13 cellular contexts compared by ENCODE assay signal in genomic region chrX:9562851-9563250, GRCh38.
DNase-seq lines count a peak whose midpoint lies in the region; ATAC-seq and TF ChIP-seq lines count a peak whose summit lies in the region.
"Had no signal": no experiment of that assay in that cellular context is flagged by ENCODE, and none has a peak within 500 bp of the region (broad histone marks: within the 10 kb centered on the region; RNA-seq: fewer than 3 reads in every experiment).

No MANE protein-coding gene starts in this region.

- 52% methylated on average over 8 of the region's 8 CpGs for WGBS in esophagus muscularis mucosa

- in situ Hi-C loops in Panc1 (cut with HindIII; ENCODE audit: low pct_unique_long_range_greater_than_20kb, low sequenced_read_pairs): no loop called here

- TF ChIP-seq CTCF in Panc1 (IDR thresholded peaks at IDR 0.05) (no peak), esophagus muscularis mucosa (IDR thresholded peaks at IDR 0.05) (no peak)

- no peak overlapping the region for H3K4me3 ChIP-seq in Panc1 (ENCODE audit: low read depth in 2 of 2, low read length in 2 of 2)
- no peak overlapping the region for H3K4me3 ChIP-seq in esophagus muscularis mucosa

- H3K4me1 ChIP-seq in Panc1 (ENCODE audit: control insufficient read depth, insufficient read depth, low read length) (peaks cover 5% of the 10 kb centered on the region), esophagus muscularis mucosa (peaks cover 12 to 46% (median 31%) of the 10 kb centered on the region in 4 donors)

- POLR2A ChIA-PET in Panc1 (lab: Charles Lee): no interaction called here

- H3K27me3 ChIP-seq in Panc1 (ENCODE audit: control insufficient read depth, insufficient read depth, low read length): no peaks in the 10 kb centered on the region
- no peaks in the 10 kb centered on the region for H3K27me3 ChIP-seq in esophagus muscularis mucosa

- intact Hi-C loops in Panc1 (cut with micrococcal nuclease; ENCODE audit: unreplicated experiment) (no loop called here), esophagus muscularis mucosa (cut with DNase I) (no loop called here)

- no peak for TF ChIP-seq EP300 in esophagus muscularis mucosa (IDR thresholded peaks at IDR 0.05)

- ATAC-seq in Panc1: peak; percentile 94
- no peak for ATAC-seq in stimulated activated naive CD8-positive, alpha-beta T cell treated with anti-CD3 and anti-CD28 coated beads, Interleukin-15, Interleukin-2, amounts not matched to agents 100 U/mL and 50 U/mL, for 24 hours
- ATAC-seq: esophagus mucosa had no signal

- H3K27ac ChIP-seq in Panc1 (ENCODE audit: low read length) (peak overlapping the region; percentile 51; the same call in 1 of the 2 replicates), esophagus muscularis mucosa (replicated peaks in 1 of 4) (peak overlapping the region; percentile 29 to 69 (median 56)), caudate nucleus (ENCODE audit: low read depth, low read length) (no peak overlapping the region)

- CTCF ChIA-PET in Panc1 (lab: Charles Lee): no interaction called here

- DNase-seq in AG20443 (ENCODE audit: low spot score) (peak; percentile 76), Panc1 (ENCODE audit: low read depth, low spot score) (no peak), esophagus muscularis mucosa (ENCODE audit: extremely low spot score) (no peak), myocyte (ENCODE audit: low read depth) (peak; percentile 80), mucosa of gallbladder (ENCODE audit: low spot score) (no peak), DMS153 treated with DMSO at 0.1 percent for 48 hours (lab: John Stamatoyannopoulos, UW; ENCODE audit: unreplicated experiment) (no peak), caudate nucleus (lab: John Stamatoyannopoulos, UW) (no peak)
- no peak for DNase-seq in stimulated activated naive CD8-positive, alpha-beta T cell treated with anti-CD3 and anti-CD28 coated beads, Interleukin-15, Interleukin-2, amounts not matched to agents 100 U/mL and 50 U/mL, for 24 hours
- DNase-seq: activated CD4-positive, alpha-beta T cell treated with anti-CD3 and anti-CD28 coated beads for 1 hour; activated naive CD8-positive, alpha-beta T cell treated with anti-CD3 and anti-CD28 coated beads, Interleukin-2, amount 10 ng/mL, durations not matched to agents 7 days and 5 days; CD8-positive, alpha-beta memory T cell; NCI-H187 treated with DMSO at 0.1 percent for 48 hours had no signal

- H3K36me3 ChIP-seq in Panc1 (ENCODE audit: control insufficient read depth, insufficient read depth, low read length) (no peaks in the 10 kb centered on the region), esophagus muscularis mucosa (no peaks in the 10 kb centered on the region)

- TF ChIP-seq POLR2A in esophagus muscularis mucosa (IDR thresholded peaks at IDR 0.05; ENCODE audit: low read depth): no peak

- H3K9me3 ChIP-seq in Panc1 (ENCODE audit: control insufficient read depth, insufficient read depth, low read depth, low read length) (no peaks in the 10 kb centered on the region), esophagus muscularis mucosa (no peaks in the 10 kb centered on the region)

- BruUV-seq in Panc1 (replicated peaks; lab: Mats Ljungman, UMichigan): no TSS peak

Comparison
In these comparisons a context has a peak if more than half of its experiments do, and no peak if none do; other contexts are left out.
1. DNase-seq: peak in AG20443 (single experiment) and myocyte (single experiment); none in Panc1 (single experiment), esophagus muscularis mucosa (single experiment), mucosa of gallbladder (single experiment), DMS153 treated with DMSO at 0.1 percent for 48 hours (single experiment), stimulated activated naive CD8-positive, alpha-beta T cell treated with anti-CD3 and anti-CD28 coated beads, Interleukin-15, Interleukin-2, amounts not matched to agents 100 U/mL and 50 U/mL, for 24 hours (single experiment) and caudate nucleus (0 of 61).